Comparison of ENCODE assay signal across 8 cellular contexts in the genomic region with DNA sequence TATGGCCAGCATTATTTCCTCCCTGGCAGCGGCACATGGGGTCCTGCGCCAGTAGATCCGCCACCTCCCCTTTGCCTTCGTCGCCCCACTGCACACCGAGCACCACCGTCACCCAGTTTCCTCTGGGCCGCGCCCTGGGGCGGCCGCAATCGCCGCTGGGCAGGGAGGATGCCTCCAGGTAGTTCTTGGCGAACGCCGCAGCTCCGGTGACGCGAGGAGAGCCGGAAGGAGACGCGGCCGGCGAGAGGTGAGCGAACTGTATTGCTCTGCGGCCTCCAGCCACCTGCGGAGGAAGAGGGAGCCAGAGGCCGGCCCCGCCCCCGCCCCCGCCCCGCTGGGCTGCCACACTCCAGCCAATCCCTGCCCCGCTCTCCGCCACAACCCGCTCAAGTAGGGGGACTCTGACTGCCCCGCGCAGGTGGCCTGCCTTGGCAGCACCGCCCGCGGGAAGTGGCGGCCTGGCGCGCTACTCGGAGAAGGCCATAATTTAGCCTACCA. TPM values are rescaled to one million over a fixed set of nuclear protein-coding genes. Genes with fewer than 3 reads are reported as not detected.
DNase-seq lines count a peak whose midpoint lies in the region; ATAC-seq and TF ChIP-seq lines count a peak whose summit lies in the region.

No MANE protein-coding gene starts in this region.

- H3K36me3 ChIP-seq in hepatocyte (replicated peaks; ENCODE audit: insufficient read depth, low read depth), result no peaks in the 10 kb centered on the region

- H4K20me1 ChIP-seq in hepatocyte (ENCODE audit: insufficient read depth, poor library complexity, severe bottlenecking), result no peaks in the 10 kb centered on the region

- H3K4me2 ChIP-seq in hepatocyte, result peak overlapping the region; percentile 84

- peaks cover 22% of the 10 kb centered on the region for H3K4me1 Mint-ChIP-seq in activated T-helper 1 cell treated with anti-CD3 and anti-CD28 coated beads, Interleukin-12 subunit alpha, Interleukin-12 subunit beta, Interleukin-2, Interleukin-4 antibody, amounts not matched to agents 30 ng/mL and 10 ng/mL and 1 ng/mL, durations not matched to agents 14 hours and 24 hours and 36 hours (ENCODE audit: low read depth)

- H2AFZ ChIP-seq in hepatocyte, result peak overlapping the region; percentile 71

- no peaks in the 10 kb centered on the region for H3K79me2 ChIP-seq in hepatocyte

- no peaks in the 10 kb centered on the region for H3K9me2 ChIP-seq in hepatocyte (replicated peaks; ENCODE audit: insufficient read depth)

- H3K4me3 ChIP-seq in hepatocyte (no peak overlapping the region), foreskin fibroblast (ENCODE audit: low read depth in 1 of 2, low read length in 2 of 2) (no peak overlapping the region)

- H3K27me3 Mint-ChIP-seq in activated T-helper 1 cell treated with anti-CD3 and anti-CD28 coated beads, Interleukin-12 subunit alpha, Interleukin-12 subunit beta, Interleukin-2, Interleukin-4 antibody, amounts not matched to agents 30 ng/mL and 10 ng/mL and 1 ng/mL, durations not matched to agents 14 hours and 24 hours and 36 hours (ENCODE audit: insufficient read depth), result no peaks in the 10 kb centered on the region

- H3K27me3 ChIP-seq in hepatocyte, result peaks cover 48% of the 10 kb centered on the region

- TF ChIP-seq CTCF in hepatocyte (IDR thresholded peaks at IDR 0.05; ENCODE audit: poor library complexity), result no peak
- no peak for TF ChIP-seq CTCF in foreskin fibroblast (IDR thresholded peaks at IDR 0.05; ENCODE audit: low read depth, low read length)

- H3K9me3 Mint-ChIP-seq in activated T-helper 1 cell treated with anti-CD3 and anti-CD28 coated beads, Interleukin-12 subunit alpha, Interleukin-12 subunit beta, Interleukin-2, Interleukin-4 antibody, amounts not matched to agents 30 ng/mL and 10 ng/mL and 1 ng/mL, durations not matched to agents 14 hours and 24 hours and 36 hours, result no peaks in the 10 kb centered on the region

- intact Hi-C loops in activated T-helper 1 cell treated with anti-CD3 and anti-CD28 coated beads, Interleukin-12 subunit alpha, Interleukin-12 subunit beta, Interleukin-2, Interleukin-4 antibody, amounts not matched to agents 30 ng/mL and 10 ng/mL and 1 ng/mL, durations not matched to agents 14 hours and 24 hours and 36 hours (cut with micrococcal nuclease), result no loop called here

- no peaks in the 10 kb centered on the region for H3K4me1 ChIP-seq in hepatocyte (ENCODE audit: insufficient read depth)

- DNase-seq in NCI-H2196 treated with DMSO at 0.1 percent for 48 hours (lab: John Stamatoyannopoulos, UW; ENCODE audit: unreplicated experiment) (peak; percentile 30), hepatocyte (ENCODE audit: low spot score) (peak; percentile 76), GOT3 (lab: John Stamatoyannopoulos, UW) (no peak), foreskin fibroblast (no peak)
- peak; percentile 29 for DNase-seq in activated T-helper 1 cell treated with anti-CD3 and anti-CD28 coated beads, Interleukin-12 subunit alpha, Interleukin-12 subunit beta, Interleukin-2, Interleukin-4 antibody, amounts not matched to agents 30 ng/mL and 10 ng/mL and 1 ng/mL, durations not matched to agents 14 hours and 24 hours and 36 hours (ENCODE audit: low spot score)
- peak; percentile 15 to 33 for DNase-seq in stimulated activated CD4-positive, alpha-beta T cell treated with anti-CD3 and anti-CD28 coated beads, Interleukin-1b, Interleukin-23, amount 100 ng/mL, for 4 hours (ENCODE audit: low read depth in 2 of 2)

- peak; percentile 95 for ATAC-seq in GM18498 (IDR thresholded peaks at IDR 0.05; ENCODE audit: unreplicated experiment)
- ATAC-seq in HG02571 (IDR thresholded peaks at IDR 0.05; ENCODE audit: unreplicated experiment), result peak; percentile 80

- H3K4me3 Mint-ChIP-seq in activated T-helper 1 cell treated with anti-CD3 and anti-CD28 coated beads, Interleukin-12 subunit alpha, Interleukin-12 subunit beta, Interleukin-2, Interleukin-4 antibody, amounts not matched to agents 30 ng/mL and 10 ng/mL and 1 ng/mL, durations not matched to agents 14 hours and 24 hours and 36 hours, result peak overlapping the region; percentile 66

- peaks cover 50% of the 10 kb centered on the region for H3K36me3 Mint-ChIP-seq in activated T-helper 1 cell treated with anti-CD3 and anti-CD28 coated beads, Interleukin-12 subunit alpha, Interleukin-12 subunit beta, Interleukin-2, Interleukin-4 antibody, amounts not matched to agents 30 ng/mL and 10 ng/mL and 1 ng/mL, durations not matched to agents 14 hours and 24 hours and 36 hours (ENCODE audit: low read depth)

- 17% methylated on average over 34 of the region's 44 CpGs for WGBS in hepatocyte (ENCODE audit: low lambda C conversion rate, missing lambda C conversion rate)

- H3K27ac ChIP-seq in hepatocyte, result no peak overlapping the region

- no peaks in the 10 kb centered on the region for H3K9me3 ChIP-seq in hepatocyte (ENCODE audit: low read depth)

- peak overlapping the region; percentile 77 for H3K27ac Mint-ChIP-seq in activated T-helper 1 cell treated with anti-CD3 and anti-CD28 coated beads, Interleukin-12 subunit alpha, Interleukin-12 subunit beta, Interleukin-2, Interleukin-4 antibody, amounts not matched to agents 30 ng/mL and 10 ng/mL and 1 ng/mL, durations not matched to agents 14 hours and 24 hours and 36 hours

RNA-seq across cellular contexts. Expression of gene SLFN13, which starts 11.8 kb away (rescaled TPM):
- total RNA-seq in activated T-helper 1 cell treated with anti-CD3 and anti-CD28 coated beads, Interleukin-12 subunit alpha, Interleukin-12 subunit beta, Interleukin-2, Interleukin-4 antibody, amounts not matched to agents 30 ng/mL and 10 ng/mL and 1 ng/mL, durations not matched to agents 14 hours and 24 hours and 36 hours, result 32.2 and 32.7 TPM in 2 replicates
- total RNA-seq in hepatocyte, result 3.9 and 5.5 TPM in 2 replicates
- 1.5 and 2.2 TPM in 2 replicates for polyA plus RNA-seq in hepatocyte

RNA-seq across cellular contexts. Expression of gene SLFN12, which starts 28.1 kb away (rescaled TPM):
- total RNA-seq in activated T-helper 1 cell treated with anti-CD3 and anti-CD28 coated beads, Interleukin-12 subunit alpha, Interleukin-12 subunit beta, Interleukin-2, Interleukin-4 antibody, amounts not matched to agents 30 ng/mL and 10 ng/mL and 1 ng/mL, durations not matched to agents 14 hours and 24 hours and 36 hours, result 6.6 and 8.4 TPM in 2 replicates
- 5.1 and 7.8 TPM in 2 replicates for total RNA-seq in hepatocyte
- polyA plus RNA-seq in hepatocyte, result 2.7 and 3.1 TPM in 2 replicates

Comparison
In these comparisons a context has a peak if more than half of its experiments do, and no peak if none do; other contexts are left out.
1. DNase-seq: peak in NCI-H2196 treated with DMSO at 0.1 percent for 48 hours (single experiment), activated T-helper 1 cell treated with anti-CD3 and anti-CD28 coated beads, Interleukin-12 subunit alpha, Interleukin-12 subunit beta, Interleukin-2, Interleukin-4 antibody, amounts not matched to agents 30 ng/mL and 10 ng/mL and 1 ng/mL, durations not matched to agents 14 hours and 24 hours and 36 hours (single experiment), hepatocyte (single experiment) and stimulated activated CD4-positive, alpha-beta T cell treated with anti-CD3 and anti-CD28 coated beads, Interleukin-1b, Interleukin-23, amount 100 ng/mL, for 4 hours (2 of 2); none in GOT3 (single experiment) and foreskin fibroblast (0 of 2).